16 cellular contexts compared by ENCODE assay signal in the genomic region with DNA sequence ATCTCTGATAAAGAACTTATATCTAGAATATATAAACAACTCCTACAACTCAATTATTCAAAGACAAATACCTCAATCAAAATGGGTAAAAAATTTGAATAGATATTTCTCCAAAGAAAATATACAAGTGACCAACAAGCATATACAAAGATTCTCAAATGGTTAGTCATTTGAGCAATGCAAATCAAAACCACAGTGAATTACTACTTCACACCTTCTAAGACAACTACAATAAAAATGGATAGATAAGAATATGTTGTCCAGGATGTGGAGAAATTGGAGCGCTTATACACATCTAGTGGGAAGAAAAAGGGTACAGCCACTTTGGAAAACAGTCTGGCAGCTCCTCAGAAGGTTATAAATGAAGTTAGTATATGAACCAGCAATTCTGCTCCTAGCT.
DNase-seq lines count a peak whose midpoint lies in the region; ATAC-seq, FAIRE-seq and TF ChIP-seq lines count a peak whose summit lies in the region.
"Had no signal": no experiment of that assay in that cellular context is flagged by ENCODE, and none has a peak within 500 bp of the region (broad histone marks: within the 10 kb centered on the region; RNA-seq: fewer than 3 reads in every experiment).

No MANE protein-coding gene starts in this region.

- no peaks in the 10 kb centered on the region for H3K27me3 ChIP-seq in astrocyte (ENCODE audit: insufficient read depth, low read length)
- no peaks in the 10 kb centered on the region for H3K27me3 ChIP-seq in endodermal cell (ENCODE audit: control insufficient read depth, insufficient read depth, low read length, poor library complexity, severe bottlenecking)
- H3K27me3 ChIP-seq: BLaER1 treated with 17β-estradiol and CSF1 and Interleukin-3, amounts not matched to agents 10 nM and 100 nM had no signal

- H3K27me3 Mint-ChIP-seq in astrocyte (ENCODE audit: low read depth, unreplicated experiment), result no peaks in the 10 kb centered on the region
- no peaks in the 10 kb centered on the region for H3K27me3 Mint-ChIP-seq in endodermal cell (ENCODE audit: insufficient read depth)

- H3K4me1 Mint-ChIP-seq in astrocyte (ENCODE audit: low read depth, unreplicated experiment) (peaks cover 6% of the 10 kb centered on the region), endodermal cell (no peaks in the 10 kb centered on the region)
- H3K4me1 Mint-ChIP-seq: CD4-positive, CD25-positive, alpha-beta regulatory T cell had no signal

- H3K4me1 ChIP-seq in astrocyte (ENCODE audit: insufficient read depth, low read length) (peaks cover 4% of the 10 kb centered on the region), endodermal cell (ENCODE audit: control insufficient read depth, insufficient read depth, low read length) (no peaks in the 10 kb centered on the region)
- H3K4me1 ChIP-seq: BLaER1 treated with 17β-estradiol and CSF1 and Interleukin-3, amounts not matched to agents 10 nM and 100 nM had no signal

- DNase-seq in A172 (ENCODE audit: low spot score) (peak; percentile 33), ELR (ENCODE audit: low read depth) (peak; percentile 67), astrocyte (ENCODE audit: low read depth) (peak; percentile 61), fibroblast of the aortic adventitia (ENCODE audit: low read depth) (peak; percentile 22), endodermal cell (no peak), DMS79 treated with DMSO at 0.1 percent for 48 hours (lab: John Stamatoyannopoulos, UW) (no peak)
- DNase-seq in activated CD4-positive, alpha-beta T cell treated with anti-CD3 and anti-CD28 coated beads for 48 hours, result no peak
- DNase-seq: ACHN; CD4-positive, CD25-positive, alpha-beta regulatory T cell; DMS 273 treated with DMSO at 0.1 percent for 48 hours; H7 had no signal

- H3K4me3 ChIP-seq in astrocyte (ENCODE audit: insufficient read depth, low read depth, low read length), result no peak overlapping the region
- H3K4me3 ChIP-seq in fibroblast of the aortic adventitia (ENCODE audit: low read depth, low read length), result no peak overlapping the region
- no peak overlapping the region for H3K4me3 ChIP-seq in endodermal cell (ENCODE audit: low read length)
- H3K4me3 ChIP-seq: BLaER1 treated with 17β-estradiol and CSF1 and Interleukin-3, amounts not matched to agents 10 nM and 100 nM; GM23338 had no signal

- H3K9ac ChIP-seq in astrocyte (ENCODE audit: low read length), result no peak overlapping the region
- no peak overlapping the region for H3K9ac ChIP-seq in endodermal cell (ENCODE audit: extremely low read depth, low read length, poor library complexity, severe bottlenecking)
- H3K9ac ChIP-seq: BLaER1 treated with 17β-estradiol and CSF1 and Interleukin-3, amounts not matched to agents 10 nM and 100 nM; KMS-11 had no signal

- no peak overlapping the region for H3K27ac Mint-ChIP-seq in astrocyte (ENCODE audit: unreplicated experiment)
- no peak overlapping the region for H3K27ac Mint-ChIP-seq in endodermal cell
- H3K27ac Mint-ChIP-seq: CD4-positive, CD25-positive, alpha-beta regulatory T cell; GM23338 had no signal

- ATAC-seq in HG02798 (IDR thresholded peaks at IDR 0.05; ENCODE audit: poor library complexity, unreplicated experiment), result no peak
- ATAC-seq: GM23338 had no signal

- no peak overlapping the region for H3K4me3 Mint-ChIP-seq in astrocyte (ENCODE audit: unreplicated experiment)
- H3K4me3 Mint-ChIP-seq in endodermal cell, result no peak overlapping the region
- H3K4me3 Mint-ChIP-seq: CD4-positive, CD25-positive, alpha-beta regulatory T cell; GM23338 had no signal

- H3K9me3 ChIP-seq in astrocyte (ENCODE audit: insufficient read depth, low read depth, low read length) (no peaks in the 10 kb centered on the region), endodermal cell (ENCODE audit: control insufficient read depth, low read length) (peaks cover 6% of the 10 kb centered on the region)

- TF ChIP-seq CTCF in astrocyte (IDR thresholded peaks at IDR 0.05; ENCODE audit: insufficient read depth, low read depth, low read length) (no peak), fibroblast of the aortic adventitia (IDR thresholded peaks at IDR 0.05; ENCODE audit: insufficient read depth, low read length) (no peak), endodermal cell (conservative IDR thresholded peaks at IDR 0.05) (no peak)

- no peaks in the 10 kb centered on the region for H3K36me3 Mint-ChIP-seq in astrocyte (ENCODE audit: low read depth, unreplicated experiment)
- H3K36me3 Mint-ChIP-seq in endodermal cell (ENCODE audit: low read depth), result no peaks in the 10 kb centered on the region

- H3K27ac ChIP-seq in astrocyte (ENCODE audit: low read depth, low read length) (peak overlapping the region; percentile 28), endodermal cell (ENCODE audit: low read depth, low read length) (no peak overlapping the region)
- H3K27ac ChIP-seq: 22Rv1; BLaER1 treated with 17β-estradiol and CSF1 and Interleukin-3, amounts not matched to agents 10 nM and 100 nM; KMS-11 had no signal

- no peak overlapping the region for H3K4me2 ChIP-seq in astrocyte (ENCODE audit: low read length)
- H3K4me2 ChIP-seq: BLaER1 treated with 17β-estradiol and CSF1 and Interleukin-3, amounts not matched to agents 10 nM and 100 nM; GM23338; KMS-11 had no signal

- H3K9me3 Mint-ChIP-seq in astrocyte (ENCODE audit: unreplicated experiment) (peaks cover 1% of the 10 kb centered on the region), endodermal cell (no peaks in the 10 kb centered on the region)
- H3K9me3 Mint-ChIP-seq: GM23338 had no signal

- WGBS in endodermal cell (ENCODE audit: insufficient coverage in 1 of 2, insufficient read length in 1 of 2), 2 experiments, result 88 to 100% methylated on average over 1 of the region's 1 CpG

- no peaks in the 10 kb centered on the region for H4K20me1 ChIP-seq in astrocyte (ENCODE audit: insufficient read depth, low read length)
- H4K20me1 ChIP-seq: BLaER1 treated with 17β-estradiol and CSF1 and Interleukin-3, amounts not matched to agents 10 nM and 100 nM had no signal

- no peak for FAIRE-seq in astrocyte (lab: Jason Lieb, UNC)

- H3K36me3 ChIP-seq in astrocyte (ENCODE audit: insufficient read depth, low read length) (no peaks in the 10 kb centered on the region), endodermal cell (ENCODE audit: control insufficient read depth, insufficient read depth, low read length) (peaks cover 14% of the 10 kb centered on the region)
- H3K36me3 ChIP-seq: BLaER1 treated with 17β-estradiol and CSF1 and Interleukin-3, amounts not matched to agents 10 nM and 100 nM had no signal

- H2AFZ ChIP-seq in astrocyte (ENCODE audit: low read depth, low read length), result no peak overlapping the region
- H2AFZ ChIP-seq: GM23338 had no signal

- no peaks in the 10 kb centered on the region for H3K79me2 ChIP-seq in astrocyte (ENCODE audit: insufficient read depth, low read length)

Comparison
In these comparisons a context has a peak if more than half of its experiments do, and no peak if none do; other contexts are left out.
1. DNase-seq: peak in A172 (single experiment), ELR (single experiment), astrocyte (single experiment) and fibroblast of the aortic adventitia (single experiment); none in activated CD4-positive, alpha-beta T cell treated with anti-CD3 and anti-CD28 coated beads for 48 hours (single experiment), endodermal cell (single experiment) and DMS79 treated with DMSO at 0.1 percent for 48 hours (single experiment).